Comparison of ENCODE assay signal across 1 cellular context in genomic region chr6:29926081-29926794, GRCh38.
TF ChIP-seq lines count a peak whose summit lies in the region.

No MANE protein-coding gene starts in this region.

TF ChIP-seq in HepG2, 621 proteins besides CTCF, POLR2A, EP300 and RAD21 (continued from another document and continues in another):
- peak; percentile 27; the same call in 1 of the 2 replicates for TF ChIP-seq PRDM15 (CRISPR knock-in tag; IDR thresholded peaks at IDR 0.05)
- no peak for TF ChIP-seq KLF11 (CRISPR knock-in tag; IDR thresholded peaks at IDR 0.05)
- no peak; the same call in 1 of the 2 replicates for TF ChIP-seq ZFX (CRISPR knock-in tag; IDR thresholded peaks at IDR 0.05; ENCODE audit: low read depth)
- TF ChIP-seq ZNF460 (CRISPR knock-in tag; IDR thresholded peaks at IDR 0.05; ENCODE audit: borderline replicate concordance): no peak
- no peak for TF ChIP-seq ZNF782 (CRISPR knock-in tag; IDR thresholded peaks at IDR 0.05; ENCODE audit: borderline replicate concordance)
- TF ChIP-seq KDM3A (CRISPR knock-in tag; IDR thresholded peaks at IDR 0.05; ENCODE audit: low read depth): 0 out of 2 replicates have a peak, but pooled peaks have one; percentile 13
- TF ChIP-seq MED8 (CRISPR knock-in tag; IDR thresholded peaks at IDR 0.05; ENCODE audit: insufficient replicate concordance): no peak
- no peak for TF ChIP-seq ZSCAN22 (CRISPR knock-in tag; IDR thresholded peaks at IDR 0.05)
- TF ChIP-seq ZNF800 (CRISPR knock-in tag; IDR thresholded peaks at IDR 0.05): no peak
- no peak for TF ChIP-seq ZNF672 (CRISPR knock-in tag; IDR thresholded peaks at IDR 0.05)
- peak; percentile 31; the same call in 1 of the 2 replicates for TF ChIP-seq SALL1 (CRISPR knock-in tag; IDR thresholded peaks at IDR 0.05)
- no peak for TF ChIP-seq ZNF839 (CRISPR knock-in tag; IDR thresholded peaks at IDR 0.05; ENCODE audit: borderline replicate concordance)
- 0 out of 2 replicates have a peak, but pooled peaks have one; percentile 42 for TF ChIP-seq PAX8 (CRISPR knock-in tag; IDR thresholded peaks at IDR 0.05; ENCODE audit: borderline replicate concordance)
- TF ChIP-seq WIZ (CRISPR knock-in tag; IDR thresholded peaks at IDR 0.05): no peak
- no peak for TF ChIP-seq ZFP82 (CRISPR knock-in tag; IDR thresholded peaks at IDR 0.05; ENCODE audit: borderline replicate concordance)
- no peak for TF ChIP-seq RFX1 (IDR thresholded peaks at IDR 0.05)
- TF ChIP-seq REPIN1 (CRISPR knock-in tag; IDR thresholded peaks at IDR 0.05; ENCODE audit: borderline replicate concordance, low read depth): no peak
- TF ChIP-seq RARA (CRISPR knock-in tag; IDR thresholded peaks at IDR 0.05): 0 out of 2 replicates have a peak, but pooled peaks have one; percentile 14
- TF ChIP-seq ZNF24 (IDR thresholded peaks at IDR 0.05): no peak
- TF ChIP-seq ZFYVE20 (CRISPR knock-in tag; IDR thresholded peaks at IDR 0.05; ENCODE audit: borderline replicate concordance, low read depth): no peak
- TF ChIP-seq, protein P1, sequence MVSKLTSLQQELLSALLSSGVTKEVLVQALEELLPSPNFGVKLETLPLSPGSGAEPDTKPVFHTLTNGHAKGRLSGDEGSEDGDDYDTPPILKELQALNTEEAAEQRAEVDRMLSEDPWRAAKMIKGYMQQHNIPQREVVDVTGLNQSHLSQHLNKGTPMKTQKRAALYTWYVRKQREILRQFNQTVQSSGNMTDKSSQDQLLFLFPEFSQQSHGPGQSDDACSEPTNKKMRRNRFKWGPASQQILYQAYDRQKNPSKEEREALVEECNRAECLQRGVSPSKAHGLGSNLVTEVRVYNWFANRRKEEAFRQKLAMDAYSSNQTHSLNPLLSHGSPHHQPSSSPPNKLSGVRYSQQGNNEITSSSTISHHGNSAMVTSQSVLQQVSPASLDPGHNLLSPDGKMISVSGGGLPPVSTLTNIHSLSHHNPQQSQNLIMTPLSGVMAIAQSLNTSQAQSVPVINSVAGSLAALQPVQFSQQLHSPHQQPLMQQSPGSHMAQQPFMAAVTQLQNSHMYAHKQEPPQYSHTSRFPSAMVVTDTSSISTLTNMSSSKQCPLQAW (CRISPR knock-in tag; IDR thresholded peaks at IDR 0.05): no peak
- no peak for TF ChIP-seq POGK (CRISPR knock-in tag; conservative IDR thresholded peaks at IDR 0.05)
- TF ChIP-seq ZNF605 (CRISPR knock-in tag; IDR thresholded peaks at IDR 0.05): no peak
- TF ChIP-seq, protein P2, sequence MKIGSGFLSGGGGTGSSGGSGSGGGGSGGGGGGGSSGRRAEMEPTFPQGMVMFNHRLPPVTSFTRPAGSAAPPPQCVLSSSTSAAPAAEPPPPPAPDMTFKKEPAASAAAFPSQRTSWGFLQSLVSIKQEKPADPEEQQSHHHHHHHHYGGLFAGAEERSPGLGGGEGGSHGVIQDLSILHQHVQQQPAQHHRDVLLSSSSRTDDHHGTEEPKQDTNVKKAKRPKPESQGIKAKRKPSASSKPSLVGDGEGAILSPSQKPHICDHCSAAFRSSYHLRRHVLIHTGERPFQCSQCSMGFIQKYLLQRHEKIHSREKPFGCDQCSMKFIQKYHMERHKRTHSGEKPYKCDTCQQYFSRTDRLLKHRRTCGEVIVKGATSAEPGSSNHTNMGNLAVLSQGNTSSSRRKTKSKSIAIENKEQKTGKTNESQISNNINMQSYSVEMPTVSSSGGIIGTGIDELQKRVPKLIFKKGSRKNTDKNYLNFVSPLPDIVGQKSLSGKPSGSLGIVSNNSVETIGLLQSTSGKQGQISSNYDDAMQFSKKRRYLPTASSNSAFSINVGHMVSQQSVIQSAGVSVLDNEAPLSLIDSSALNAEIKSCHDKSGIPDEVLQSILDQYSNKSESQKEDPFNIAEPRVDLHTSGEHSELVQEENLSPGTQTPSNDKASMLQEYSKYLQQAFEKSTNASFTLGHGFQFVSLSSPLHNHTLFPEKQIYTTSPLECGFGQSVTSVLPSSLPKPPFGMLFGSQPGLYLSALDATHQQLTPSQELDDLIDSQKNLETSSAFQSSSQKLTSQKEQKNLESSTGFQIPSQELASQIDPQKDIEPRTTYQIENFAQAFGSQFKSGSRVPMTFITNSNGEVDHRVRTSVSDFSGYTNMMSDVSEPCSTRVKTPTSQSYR (CRISPR knock-in tag; IDR thresholded peaks at IDR 0.05; ENCODE audit: borderline replicate concordance): no peak
- TF ChIP-seq, protein P3, sequence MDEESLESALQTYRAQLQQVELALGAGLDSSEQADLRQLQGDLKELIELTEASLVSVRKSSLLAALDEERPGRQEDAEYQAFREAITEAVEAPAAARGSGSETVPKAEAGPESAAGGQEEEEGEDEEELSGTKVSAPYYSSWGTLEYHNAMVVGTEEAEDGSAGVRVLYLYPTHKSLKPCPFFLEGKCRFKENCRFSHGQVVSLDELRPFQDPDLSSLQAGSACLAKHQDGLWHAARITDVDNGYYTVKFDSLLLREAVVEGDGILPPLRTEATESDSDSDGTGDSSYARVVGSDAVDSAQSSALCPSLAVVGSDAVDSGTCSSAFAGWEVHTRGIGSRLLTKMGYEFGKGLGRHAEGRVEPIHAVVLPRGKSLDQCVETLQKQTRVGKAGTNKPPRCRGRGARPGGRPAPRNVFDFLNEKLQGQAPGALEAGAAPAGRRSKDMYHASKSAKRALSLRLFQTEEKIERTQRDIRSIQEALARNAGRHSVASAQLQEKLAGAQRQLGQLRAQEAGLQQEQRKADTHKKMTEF (CRISPR knock-in tag; IDR thresholded peaks at IDR 0.05): no peak
- TF ChIP-seq SIN3A (IDR thresholded peaks at IDR 0.05; ENCODE audit: borderline replicate concordance, low read depth, low read length): no peak
- TF ChIP-seq ZNF788 (CRISPR knock-in tag; IDR thresholded peaks at IDR 0.05; ENCODE audit: borderline replicate concordance): no peak
- no peak for TF ChIP-seq NFRKB (IDR thresholded peaks at IDR 0.05)
- TF ChIP-seq ZNF136 (CRISPR knock-in tag; IDR thresholded peaks at IDR 0.05; ENCODE audit: low read depth): no peak
- no peak; the same call in 1 of the 2 replicates for TF ChIP-seq PHF8 (CRISPR knock-in tag; IDR thresholded peaks at IDR 0.05)
- no peak for TF ChIP-seq ZBTB8A (CRISPR knock-in tag; IDR thresholded peaks at IDR 0.05; ENCODE audit: borderline replicate concordance, low read depth)
- no peak for TF ChIP-seq ARNT2 (CRISPR knock-in tag; IDR thresholded peaks at IDR 0.05; ENCODE audit: low read depth)
- no peak for TF ChIP-seq ZNF780A (CRISPR knock-in tag; IDR thresholded peaks at IDR 0.05)
- TF ChIP-seq SMC3 (IDR thresholded peaks at IDR 0.05; ENCODE audit: low read length): no peak
- no peak for TF ChIP-seq GFI1 (CRISPR knock-in tag; IDR thresholded peaks at IDR 0.05; ENCODE audit: borderline replicate concordance)
- TF ChIP-seq DNMT1 (CRISPR knock-in tag; IDR thresholded peaks at IDR 0.05): no peak
- TF ChIP-seq ATM (IDR thresholded peaks at IDR 0.05; ENCODE audit: borderline replicate concordance): no peak
- TF ChIP-seq ZNF124 (CRISPR knock-in tag; IDR thresholded peaks at IDR 0.05): 0 out of 2 replicates have a peak, but pooled peaks have one; percentile 6
- 0 out of 2 replicates have a peak, but pooled peaks have one; percentile 23 for TF ChIP-seq ZNF446 (CRISPR knock-in tag; IDR thresholded peaks at IDR 0.05)
- TF ChIP-seq ZNF841 (CRISPR knock-in tag; IDR thresholded peaks at IDR 0.05; ENCODE audit: borderline replicate concordance): no peak
- 0 out of 2 replicates have a peak, but pooled peaks have one; percentile 15 for TF ChIP-seq PAXIP1 (CRISPR knock-in tag; conservative IDR thresholded peaks at IDR 0.05)
- TF ChIP-seq MED1 (CRISPR knock-in tag; IDR thresholded peaks at IDR 0.05): no peak
- TF ChIP-seq, protein P4, sequence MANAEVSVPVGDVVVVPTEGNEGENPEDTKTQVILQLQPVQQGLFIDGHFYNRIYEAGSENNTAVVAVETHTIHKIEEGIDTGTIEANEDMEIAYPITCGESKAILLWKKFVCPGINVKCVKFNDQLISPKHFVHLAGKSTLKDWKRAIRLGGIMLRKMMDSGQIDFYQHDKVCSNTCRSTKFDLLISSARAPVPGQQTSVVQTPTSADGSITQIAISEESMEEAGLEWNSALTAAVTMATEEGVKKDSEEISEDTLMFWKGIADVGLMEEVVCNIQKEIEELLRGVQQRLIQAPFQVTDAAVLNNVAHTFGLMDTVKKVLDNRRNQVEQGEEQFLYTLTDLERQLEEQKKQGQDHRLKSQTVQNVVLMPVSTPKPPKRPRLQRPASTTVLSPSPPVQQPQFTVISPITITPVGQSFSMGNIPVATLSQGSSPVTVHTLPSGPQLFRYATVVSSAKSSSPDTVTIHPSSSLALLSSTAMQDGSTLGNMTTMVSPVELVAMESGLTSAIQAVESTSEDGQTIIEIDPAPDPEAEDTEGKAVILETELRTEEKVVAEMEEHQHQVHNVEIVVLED (CRISPR knock-in tag; IDR thresholded peaks at IDR 0.05; ENCODE audit: borderline replicate concordance): no peak
- no peak for TF ChIP-seq ARNT (IDR thresholded peaks at IDR 0.05)
- peak; percentile 43; the same call in 1 of the 2 replicates for TF ChIP-seq GABPB1 (CRISPR knock-in tag; IDR thresholded peaks at IDR 0.05)
- 0 out of 2 replicates have a peak, but pooled peaks have one; percentile 23 for TF ChIP-seq HNRNPL (IDR thresholded peaks at IDR 0.05; ENCODE audit: low read depth, low read length)
- TF ChIP-seq TCF12 (IDR thresholded peaks at IDR 0.05): no peak
- peak; percentile 53; the same call in 1 of the 2 replicates for TF ChIP-seq TCF12 (CRISPR knock-in tag; IDR thresholded peaks at IDR 0.05)
- 0 out of 2 replicates have a peak, but pooled peaks have one; percentile 3 for TF ChIP-seq ZNF768 (CRISPR knock-in tag; IDR thresholded peaks at IDR 0.05)
- no peak for TF ChIP-seq TOE1 (CRISPR knock-in tag; IDR thresholded peaks at IDR 0.05)
- 0 out of 2 replicates have a peak, but pooled peaks have one; percentile 12 for TF ChIP-seq FOXO1 (CRISPR knock-in tag; IDR thresholded peaks at IDR 0.05)
